In genomic region chr3:135513106-135514063, GRCh38 we compare ENCODE assay signal across 11 cellular contexts.
A peak's percentile ranks its signal among the peaks of the same experiment; 100 is the strongest.
DNase-seq lines count a peak whose midpoint lies in the region; ATAC-seq and TF ChIP-seq lines count a peak whose summit lies in the region.
"Had no signal": no experiment of that assay in that cellular context is flagged by ENCODE, and none has a peak within 500 bp of the region (broad histone marks: within the 10 kb centered on the region; RNA-seq: fewer than 3 reads in every experiment).

No MANE protein-coding gene starts in this region.

- H3K36me3 ChIP-seq in SK-N-MC (ENCODE audit: insufficient read depth, low read length), result no peaks in the 10 kb centered on the region
- H3K36me3 ChIP-seq: esophagus squamous epithelium had no signal

- H3K9me3 ChIP-seq in SK-N-MC (ENCODE audit: low read depth, low read length), result no peaks in the 10 kb centered on the region

- H3K27ac ChIP-seq in SK-N-MC (no peak overlapping the region), foreskin keratinocyte (peak overlapping the region; percentile 81), coronary artery (no peak overlapping the region)
- H3K27ac ChIP-seq: esophagus squamous epithelium had no signal

- ATAC-seq in foreskin keratinocyte (peak; percentile 98), HG02798 (IDR thresholded peaks at IDR 0.05; ENCODE audit: poor library complexity, unreplicated experiment) (no peak), HG02759 (IDR thresholded peaks at IDR 0.05; ENCODE audit: unreplicated experiment) (no peak), GM21786 (IDR thresholded peaks at IDR 0.05; ENCODE audit: unreplicated experiment) (no peak)

- no peaks in the 10 kb centered on the region for H3K27me3 ChIP-seq in foreskin keratinocyte
- H3K27me3 ChIP-seq: esophagus squamous epithelium had no signal

- H3K4me3 ChIP-seq in SK-N-MC (no peak overlapping the region), coronary artery (no peak overlapping the region)
- H3K4me3 ChIP-seq: esophagus squamous epithelium had no signal

- TF ChIP-seq CTCF in foreskin keratinocyte (conservative IDR thresholded peaks at IDR 0.05), result no peak
- no peak for TF ChIP-seq CTCF in coronary artery (IDR thresholded peaks at IDR 0.05)

- peaks cover 8% of the 10 kb centered on the region for H3K4me1 ChIP-seq in foreskin keratinocyte
- H3K4me1 ChIP-seq: esophagus squamous epithelium had no signal

- H3K9ac ChIP-seq in SK-N-MC (ENCODE audit: insufficient read length), result no peak overlapping the region

- DNase-seq in CD1c-positive myeloid dendritic cell (ENCODE audit: extremely low spot score) (peak; percentile 24), HS-27A (ENCODE audit: low read depth) (peak; percentile 55), SK-N-MC (ENCODE audit: low read depth, low spot score) (peak; percentile 10), foreskin keratinocyte (peak; percentile 28 to 60), coronary artery (ENCODE audit: low spot score) (no peak)
- DNase-seq: activated effector memory CD4-positive, alpha-beta T cell treated with Interleukin-2 at 50 U/mL for 16 hours; esophagus squamous epithelium; SHP77 had no signal
